ENCODE assay signal across 7 cellular contexts in genomic region chr22:17830041-17830961, GRCh38. TPM values are rescaled to one million over a fixed set of nuclear protein-coding genes. Genes with fewer than 3 reads are reported as not detected.
DNase-seq lines count a peak whose midpoint lies in the region; FAIRE-seq and TF ChIP-seq lines count a peak whose summit lies in the region.

No MANE protein-coding gene starts in this region.

- H3K9me3 Mint-ChIP-seq in IgD-negative memory B cell (no peaks in the 10 kb centered on the region), nephron progenitor cell (no peaks in the 10 kb centered on the region)

- peaks cover 5 to 8% (median 6%) of the 10 kb centered on the region in 3 donors for H3K4me1 Mint-ChIP-seq in IgD-negative memory B cell
- peaks cover 45% of the 10 kb centered on the region for H3K4me1 Mint-ChIP-seq in nephron progenitor cell

- H3K27me3 Mint-ChIP-seq in IgD-negative memory B cell (no peaks in the 10 kb centered on the region), nephron progenitor cell (ENCODE audit: low read depth, poor library complexity) (no peaks in the 10 kb centered on the region)

- no peak overlapping the region for H3K4me3 Mint-ChIP-seq in IgD-negative memory B cell
- no peak overlapping the region for H3K4me3 Mint-ChIP-seq in nephron progenitor cell

- TF ChIP-seq CTCF in GM12874 (IDR thresholded peaks at IDR 0.05; ENCODE audit: insufficient read depth, low read depth, low read length): peak; percentile 99
- TF ChIP-seq CTCF in nephron progenitor cell (IDR thresholded peaks at IDR 0.05): peak; percentile 99

- H3K27ac Mint-ChIP-seq in IgD-negative memory B cell (peak overlapping the region in 2 of 3 donors; percentile 45 to 80), nephron progenitor cell (no peak overlapping the region)

- no peak for FAIRE-seq in RCC 7860 (lab: Jason Lieb, UNC)

- peaks cover 1% of the 10 kb centered on the region for H3K36me3 Mint-ChIP-seq in IgD-negative memory B cell
- H3K36me3 Mint-ChIP-seq in nephron progenitor cell (ENCODE audit: low read depth): peaks cover 6% of the 10 kb centered on the region

- DNase-seq in RCC 7860 (ENCODE audit: low spot score) (peak; percentile 53), fibroblast of peridontal ligament (ENCODE audit: extremely low read depth) (peak; percentile 78), nephron progenitor cell (peak; percentile 93)
- peak; percentile 67 for DNase-seq in activated T-helper 1 cell treated with anti-CD3 and anti-CD28 coated beads, Interleukin-2, amount 50 U/mL, for 16 hours (ENCODE audit: low read depth in 1 of 2, low spot score in 1 of 2)
- peak; percentile 49 to 87 (median 74) for DNase-seq in stimulated activated naive CD4-positive, alpha-beta T cell (lab: John Stamatoyannopoulos, UW)

RNA-seq across cellular contexts. Expression of gene BID, which starts 56.0 kb away (rescaled TPM):
- 40.9 TPM for polyA plus RNA-seq in IgD-negative memory B cell

Comparison
In these comparisons a context has a peak if more than half of its experiments do, and no peak if none do; other contexts are left out.
1. Peak in every context shown above with its lines: DNase-seq.